In the genomic region with DNA sequence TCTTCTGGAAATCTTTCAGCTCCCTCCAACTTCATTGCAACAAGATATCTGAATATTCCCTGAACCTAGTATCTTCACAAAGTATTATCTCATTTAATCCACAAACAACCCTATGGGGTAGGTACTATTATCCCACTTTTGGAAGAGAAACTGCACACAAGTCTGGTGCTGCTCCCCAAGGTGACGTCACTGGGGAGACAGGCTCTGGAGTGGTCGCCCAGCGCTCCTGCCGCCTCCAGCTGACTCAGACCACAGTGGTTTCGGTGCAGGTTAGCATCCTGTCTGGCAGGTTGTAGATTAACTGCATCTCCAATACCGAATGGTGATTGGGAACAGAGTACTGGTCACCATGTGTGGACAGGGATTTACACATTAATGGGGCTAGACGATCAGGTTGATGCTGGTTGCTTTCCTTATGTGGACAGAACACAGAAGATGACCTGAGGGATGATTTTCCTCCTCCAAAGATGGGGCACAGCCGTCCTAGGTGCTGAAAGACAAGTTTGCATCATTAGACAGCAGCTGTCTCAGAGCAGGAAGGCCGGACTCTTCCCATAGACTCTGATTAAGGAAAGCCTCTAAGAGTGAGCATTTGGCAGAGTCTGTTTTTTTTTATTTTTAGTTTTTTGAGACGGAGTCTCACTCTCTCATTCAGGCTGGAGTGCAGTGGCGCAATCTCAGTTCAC, we compare ENCODE assay signal across 14 cellular contexts.
"Had no signal": no experiment of that assay in that cellular context is flagged by ENCODE, and none has a peak within 500 bp of the region (broad histone marks: within the 10 kb centered on the region; RNA-seq: fewer than 3 reads in every experiment).

No MANE protein-coding gene starts in this region.

- H3K27me3 Mint-ChIP-seq: activated CD4-positive, alpha-beta T cell treated with anti-CD3 and anti-CD28 coated beads for 36 hours; activated naive CD8-positive, alpha-beta T cell treated with anti-CD3 and anti-CD28 coated beads, Interleukin-2, amount 10 ng/mL, durations not matched to agents 7 days and 5 days; T-cell had no signal

- ATAC-seq: activated CD4-positive, alpha-beta T cell treated with anti-CD3 and anti-CD28 coated beads for 36 hours; stimulated activated effector memory CD8-positive, alpha-beta T cell treated with anti-CD3 and anti-CD28 coated beads, Interleukin-12 subunit alpha, Interleukin-12 subunit beta, amount 100 ng/mL, for 72 hours; T-cell had no signal

- H3K9ac ChIP-seq: neural progenitor cell had no signal

- H3K27me3 ChIP-seq: breast epithelium, dorsolateral prefrontal cortex, neural progenitor cell had no signal

- H3K9me3 Mint-ChIP-seq: activated naive CD8-positive, alpha-beta T cell treated with anti-CD3 and anti-CD28 coated beads, Interleukin-2, amount 10 ng/mL, durations not matched to agents 7 days and 5 days; mesothelial cell of epicardium; neural progenitor cell; stimulated activated effector memory CD8-positive, alpha-beta T cell treated with anti-CD3 and anti-CD28 coated beads, Interleukin-12 subunit alpha, Interleukin-12 subunit beta, amount 100 ng/mL, for 72 hours; T-cell had no signal

- H3K4me1 Mint-ChIP-seq: activated CD4-positive, alpha-beta T cell treated with anti-CD3 and anti-CD28 coated beads for 36 hours; mesothelial cell of epicardium; neural progenitor cell; stimulated activated effector memory CD8-positive, alpha-beta T cell treated with anti-CD3 and anti-CD28 coated beads, Interleukin-12 subunit alpha, Interleukin-12 subunit beta, amount 100 ng/mL, for 72 hours; T-cell had no signal

- H3K27ac Mint-ChIP-seq: activated CD4-positive, alpha-beta T cell treated with anti-CD3 and anti-CD28 coated beads for 36 hours; activated naive CD8-positive, alpha-beta T cell treated with anti-CD3 and anti-CD28 coated beads, Interleukin-2, amount 10 ng/mL, durations not matched to agents 7 days and 5 days; mesothelial cell of epicardium; neural progenitor cell; stimulated activated effector memory CD8-positive, alpha-beta T cell treated with anti-CD3 and anti-CD28 coated beads, Interleukin-12 subunit alpha, Interleukin-12 subunit beta, amount 100 ng/mL, for 72 hours; T-cell had no signal

- H3K4me2 ChIP-seq: neural progenitor cell had no signal

- H2AFZ ChIP-seq: neural progenitor cell had no signal

- DNase-seq: activated CD4-positive, alpha-beta T cell treated with anti-CD3 and anti-CD28 coated beads for 36 hours; activated gamma-delta T cell treated with Interleukin-2 at 50 U/mL for 16 hours; activated naive CD8-positive, alpha-beta T cell treated with anti-CD3 and anti-CD28 coated beads, Interleukin-2, amount 10 ng/mL, durations not matched to agents 7 days and 5 days; activated T-cell treated with anti-CD3 and anti-CD28 coated beads, Interleukin-2, amount 50 U/mL, for 1 hour; foreskin melanocyte; small intestine; trophoblast cell; WERI-Rb-1 had no signal

- H3K4me3 Mint-ChIP-seq: activated CD4-positive, alpha-beta T cell treated with anti-CD3 and anti-CD28 coated beads for 36 hours; activated naive CD8-positive, alpha-beta T cell treated with anti-CD3 and anti-CD28 coated beads, Interleukin-2, amount 10 ng/mL, durations not matched to agents 7 days and 5 days; mesothelial cell of epicardium; neural progenitor cell; stimulated activated effector memory CD8-positive, alpha-beta T cell treated with anti-CD3 and anti-CD28 coated beads, Interleukin-12 subunit alpha, Interleukin-12 subunit beta, amount 100 ng/mL, for 72 hours; T-cell had no signal

- H3K4me3 ChIP-seq: breast epithelium, dorsolateral prefrontal cortex, neural progenitor cell had no signal

- H3K4me1 ChIP-seq: breast epithelium, neural progenitor cell had no signal

- H3K9me3 ChIP-seq: breast epithelium had no signal

- H3K36me3 ChIP-seq: neural progenitor cell had no signal

- H3K27ac ChIP-seq: breast epithelium, dorsolateral prefrontal cortex, neural progenitor cell, WERI-Rb-1 had no signal
